In genomic region chr14:52171932-52172331, GRCh38 we compare ENCODE assay signal across 7 cellular contexts.
DNase-seq lines count a peak whose midpoint lies in the region; TF ChIP-seq lines count a peak whose summit lies in the region.
"Not testable (repeated sequence)": the region's sequence is repeated elsewhere in the genome, so short reads cannot be mapped to it uniquely, and the experiment has no call there.

No MANE protein-coding gene starts in this region.

- CTCF ChIA-PET in HEK293 (lab: Yijun Ruan, JAX); OCI-LY7 (lab: Charles Lee; ENCODE audit: unreplicated experiment): not testable (repeated sequence)

- H4K20me1 ChIP-seq in OCI-LY7 (ENCODE audit: insufficient read depth, low read length): not testable (repeated sequence)

- not testable (repeated sequence) for H3K4me2 ChIP-seq in OCI-LY7 (ENCODE audit: low read length)

- H3K9me3 ChIP-seq in HEK293 (ENCODE audit: control insufficient read depth, insufficient read depth, low read depth, low read length): not testable (repeated sequence)
- H3K9me3 ChIP-seq in OCI-LY7 (ENCODE audit: low read length): peaks cover 49% of the 10 kb centered on the region

- H2AFZ ChIP-seq in OCI-LY7 (ENCODE audit: low read length): not testable (repeated sequence)

- H3K27ac ChIP-seq in HEK293 (ENCODE audit: extremely low read depth, low read depth, low read length); OCI-LY7 (ENCODE audit: low read depth, low read length, poor library complexity, severe bottlenecking): not testable (repeated sequence)

- H3K4me3 ChIP-seq in HEK293 (ENCODE audit: low read depth, low read length); OCI-LY7 (ENCODE audit: low read depth, low read length, poor library complexity, severe bottlenecking); astrocyte of the spinal cord (ENCODE audit: low read depth, low read length); choroid plexus epithelial cell (ENCODE audit: low read depth, low read length); fibroblast of mammary gland (ENCODE audit: control insufficient read depth, low read depth, low read length): not testable (repeated sequence)

- not testable (repeated sequence) for H3K9me2 ChIP-seq in OCI-LY7 (ENCODE audit: insufficient read depth, low read length)

- POLR2A ChIA-PET in HEK293 (lab: Yijun Ruan, JAX): not testable (repeated sequence)
- POLR2A ChIA-PET in OCI-LY7 (lab: Charles Lee): interaction anchor here (0.6 to 1.0 kb wide), 3 partner anchors 12 to 1010 kb away, joined by 3 to 4 read pairs (median 3); no protein-coding TSS in a partner anchor

- not testable (repeated sequence) for BruUV-seq in OCI-LY7 (replicated peaks; lab: Mats Ljungman, UMichigan)

- not testable (repeated sequence) for H3K4me1 ChIP-seq in HEK293 (ENCODE audit: control insufficient read depth, insufficient read depth, low read length)
- peaks cover 23% of the 10 kb centered on the region for H3K4me1 ChIP-seq in OCI-LY7 (ENCODE audit: insufficient read depth, low read length, poor library complexity, severe bottlenecking)

- TF ChIP-seq CTCF in HEK293 (tag by site-specific recombination; IDR thresholded peaks at IDR 0.05); OCI-LY7 (conservative IDR thresholded peaks at IDR 0.05; ENCODE audit: low read length); astrocyte of the spinal cord (IDR thresholded peaks at IDR 0.05; ENCODE audit: low read depth, low read length); choroid plexus epithelial cell (conservative IDR thresholded peaks at IDR 0.05; ENCODE audit: low read depth, low read length); fibroblast of mammary gland (conservative IDR thresholded peaks at IDR 0.05; ENCODE audit: control insufficient read depth, insufficient read depth, low read depth, low read length): not testable (repeated sequence)

- DNase-seq in DMS53 (lab: John Stamatoyannopoulos, UW) (peak; percentile 9), OCI-LY7 (ENCODE audit: low spot score) (peak; percentile 46), astrocyte of the spinal cord (ENCODE audit: low read depth, low spot score) (peak; percentile 2), choroid plexus epithelial cell (ENCODE audit: low read depth) (peak; percentile 11), fibroblast of mammary gland (ENCODE audit: low read depth) (peak; percentile 2), iris pigment epithelial cell (ENCODE audit: low read depth) (peak; percentile 5)

- intact Hi-C loops in OCI-LY7 (cut with micrococcal nuclease; ENCODE audit: unreplicated experiment): not testable (repeated sequence)

- H3K36me3 ChIP-seq in HEK293 (ENCODE audit: control insufficient read depth in 2 of 2, insufficient read depth in 1 of 2, low read length in 2 of 2): not testable (repeated sequence)
- H3K36me3 ChIP-seq in OCI-LY7 (ENCODE audit: insufficient read depth, low read length): peaks cover 13% of the 10 kb centered on the region; the same call in 1 of the 2 replicates

- H3K79me2 ChIP-seq in OCI-LY7 (ENCODE audit: insufficient read depth, low read depth, low read length): not testable (repeated sequence)

- in situ Hi-C loops in astrocyte of the spinal cord (cut with HindIII; ENCODE audit: low sequenced_read_pairs): not testable (repeated sequence)

TF ChIP-seq in HEK293, 187 proteins besides CTCF, POLR2A, EP300 and RAD21:
- TF ChIP-seq KLF7 (tag by site-specific recombination; IDR thresholded peaks at IDR 0.05; ENCODE audit: borderline replicate concordance): peak; percentile 27; the same call in 1 of the 2 replicates
- TF ChIP-seq SETDB1 (IDR thresholded peaks at IDR 0.05; ENCODE audit: insufficient read length, low read length): peak; percentile 81
- TF ChIP-seq KLF9 (tag by site-specific recombination; IDR thresholded peaks at IDR 0.05; ENCODE audit: low read depth): peak; percentile 39; the same call in 1 of the 2 replicates
